In genomic region chr12:2959508-2960431, GRCh38 we compare ENCODE assay signal across 8 cellular contexts. TPM values are rescaled to one million over a fixed set of nuclear protein-coding genes. Genes with fewer than 3 reads are reported as not detected.
DNase-seq lines count a peak whose midpoint lies in the region; ATAC-seq, FAIRE-seq and TF ChIP-seq lines count a peak whose summit lies in the region.

No MANE protein-coding gene starts in this region.

- intact Hi-C loops in kidney (cut with DNase I) = no loop called here

- no peaks in the 10 kb centered on the region for H3K36me3 ChIP-seq in OCI-LY3 (replicated peaks; ENCODE audit: low read depth, low read length)
- H3K36me3 ChIP-seq in bronchial epithelial cell (ENCODE audit: control insufficient read depth, insufficient read depth, low read length) = no peaks in the 10 kb centered on the region
- H3K36me3 ChIP-seq in kidney (ENCODE audit: control insufficient read depth in 1 of 2, insufficient read depth in 2 of 2, low read length in 2 of 2) = no peaks in the 10 kb centered on the region

- H2AFZ ChIP-seq in OCI-LY3 (ENCODE audit: low read depth, low read length) = peak overlapping the region; percentile 87

- peak; percentile 50 for ATAC-seq in stimulated activated naive CD8-positive, alpha-beta T cell treated with anti-CD3 and anti-CD28 coated beads, Interleukin-15, Interleukin-2, amounts not matched to agents 100 U/mL and 50 U/mL, for 24 hours
- no peak for ATAC-seq in GM18870 (IDR thresholded peaks at IDR 0.05; ENCODE audit: unreplicated experiment)

- peaks cover 8% of the 10 kb centered on the region; the same call in 1 of the 2 replicates for H4K20me1 ChIP-seq in OCI-LY3 (ENCODE audit: insufficient read depth, low read length)

- H3K9ac ChIP-seq in OCI-LY3 (ENCODE audit: low read length) = peak overlapping the region; percentile 84
- peak overlapping the region in 1 of 2 donors; percentile 65 for H3K9ac ChIP-seq in kidney (ENCODE audit: low read length in 2 of 2)

- H3K9me3 ChIP-seq in OCI-LY3 (ENCODE audit: insufficient read depth, low read length) = no peaks in the 10 kb centered on the region
- no peaks in the 10 kb centered on the region for H3K9me3 ChIP-seq in kidney (ENCODE audit: control insufficient read depth in 1 of 2, low read length in 2 of 2)

- H3K4me2 ChIP-seq in OCI-LY3 (ENCODE audit: low read length) = peak overlapping the region; percentile 80

- in situ Hi-C loops in GM13976 (cut with MboI; ENCODE audit: low sequenced_read_pairs, unreplicated experiment) = no loop called here

- 0 out of 2 replicates have a peak, but pooled peaks cover 7% of the 10 kb centered on the region for H3K27me3 ChIP-seq in OCI-LY3 (ENCODE audit: low read depth, low read length)
- no peaks in the 10 kb centered on the region for H3K27me3 ChIP-seq in bronchial epithelial cell (ENCODE audit: control insufficient read depth, insufficient read depth, low read length)

- TF ChIP-seq CTCF in GM13976 (IDR thresholded peaks at IDR 0.05; ENCODE audit: borderline replicate concordance, control extremely low read depth, extremely low read depth, insufficient read depth, missing control alignments) (no peak), OCI-LY3 (IDR thresholded peaks at IDR 0.05; ENCODE audit: low read depth, low read length) (no peak), bronchial epithelial cell (IDR thresholded peaks at IDR 0.05; ENCODE audit: insufficient read depth, low read length, severe bottlenecking) (no peak), kidney (IDR thresholded peaks at IDR 0.05; ENCODE audit: borderline replicate concordance, extremely low read depth, insufficient read depth) (no peak)

- H3K4me1 ChIP-seq in OCI-LY3 (ENCODE audit: low read length) = peaks cover 12% of the 10 kb centered on the region
- H3K4me1 ChIP-seq in kidney (ENCODE audit: control insufficient read depth in 1 of 2, insufficient read depth in 1 of 2, low read depth in 1 of 2, low read length in 2 of 2) = peaks cover 10 to 18% of the 10 kb centered on the region in 2 donors

- no peak for FAIRE-seq in bronchial epithelial cell (lab: Jason Lieb, UNC)
- FAIRE-seq in kidney (lab: Jason Lieb, UNC) = no peak

- H3K4me3 ChIP-seq in OCI-LY3 (ENCODE audit: low read length) (peak overlapping the region; percentile 98), bronchial epithelial cell (ENCODE audit: low read depth, low read length) (peak overlapping the region; percentile 67), kidney (ENCODE audit: low read length in 2 of 2) (peak overlapping the region; percentile 63 to 66)

- peaks cover 41% of the 10 kb centered on the region for H3K79me2 ChIP-seq in OCI-LY3 (ENCODE audit: low read length)

- H3K27ac ChIP-seq in OCI-LY3 (ENCODE audit: low read length) (peak overlapping the region; percentile 26; the same call in 1 of the 2 replicates), kidney (ENCODE audit: low read depth in 2 of 2, low read length in 2 of 2) (peak overlapping the region; percentile 82 to 88)

- DNase-seq in AG20443 (ENCODE audit: low spot score) (peak; percentile 85), GM13976 (ENCODE audit: low spot score) (peak; percentile 73), bronchial epithelial cell (ENCODE audit: low read depth) (peak; percentile 25), kidney (peak; percentile 93), cerebellar nuclear complex (lab: John Stamatoyannopoulos, UW) (no peak)
- peak; percentile 25 for DNase-seq in stimulated activated naive CD8-positive, alpha-beta T cell treated with anti-CD3 and anti-CD28 coated beads, Interleukin-15, Interleukin-2, amounts not matched to agents 100 U/mL and 50 U/mL, for 24 hours

RNA-seq across cellular contexts. Expression of gene TEAD4, which starts 0.6 kb away (rescaled TPM):
- total RNA-seq in bronchial epithelial cell = 2.0 and 4.2 TPM in 2 replicates
- total RNA-seq in kidney = 40.9 TPM
- 19.8 TPM for polyA plus RNA-seq in kidney (ENCODE audit: insufficient read depth, low read depth, low replicate concordance)

Comparison
In these comparisons a context has a peak if more than half of its experiments do, and no peak if none do; other contexts are left out.
1. DNase-seq: peak in AG20443 (single experiment), GM13976 (single experiment), bronchial epithelial cell (single experiment), kidney (single experiment) and stimulated activated naive CD8-positive, alpha-beta T cell treated with anti-CD3 and anti-CD28 coated beads, Interleukin-15, Interleukin-2, amounts not matched to agents 100 U/mL and 50 U/mL, for 24 hours (single experiment); none in cerebellar nuclear complex (0 of 2).
2. Peak in every context shown above with its lines, with median percentiles within 50 percentile points of each other: H3K4me3 ChIP-seq.